In the genomic region with DNA sequence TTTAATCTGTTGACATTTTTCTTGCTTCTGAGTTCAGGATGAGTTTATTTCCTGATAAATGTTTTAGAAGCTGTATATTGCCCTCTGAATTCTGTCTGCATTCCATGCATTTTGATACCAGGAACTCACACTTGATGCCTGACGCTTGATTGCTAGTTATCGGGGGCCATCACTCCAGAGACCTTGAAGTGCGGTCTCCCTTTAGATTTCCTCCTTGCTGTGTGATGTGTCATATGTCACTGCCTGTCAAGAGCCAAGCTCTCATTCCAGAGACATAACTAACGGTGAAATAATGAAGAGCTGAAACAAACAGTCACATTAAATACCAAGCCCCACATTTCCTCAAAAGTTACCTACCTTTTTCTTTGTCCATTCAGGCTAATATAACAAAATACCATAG, we compare ENCODE assay signal across 17 cellular contexts.
DNase-seq lines count a peak whose midpoint lies in the region; ATAC-seq and TF ChIP-seq lines count a peak whose summit lies in the region.
"Had no signal": no experiment of that assay in that cellular context is flagged by ENCODE, and none has a peak within 500 bp of the region (broad histone marks: within the 10 kb centered on the region; RNA-seq: fewer than 3 reads in every experiment).

No MANE protein-coding gene starts in this region.

- H2BK15ac ChIP-seq in mesendoderm (replicated peaks; ENCODE audit: low read depth), result no peak overlapping the region

- H3K9me3 ChIP-seq in CD4-positive, CD25-positive, alpha-beta regulatory T cell (ENCODE audit: control insufficient read depth in 2 of 2, low read length in 2 of 2), result no peaks in the 10 kb centered on the region

- no peak overlapping the region for H3K23ac ChIP-seq in mesendoderm (ENCODE audit: low read length)

- no peak for TF ChIP-seq CTCF in WTC11 (IDR thresholded peaks at IDR 0.05)
- no peak for TF ChIP-seq CTCF in choroid plexus epithelial cell (conservative IDR thresholded peaks at IDR 0.05; ENCODE audit: low read depth, low read length)

- no peaks in the 10 kb centered on the region for H3K4me1 ChIP-seq in CD4-positive, CD25-positive, alpha-beta regulatory T cell (ENCODE audit: control insufficient read depth, insufficient read depth, low read length, poor library complexity, severe bottlenecking)
- no peaks in the 10 kb centered on the region for H3K4me1 ChIP-seq in mesendoderm (ENCODE audit: control insufficient read depth, low read depth, low read length)

- CTCF ChIA-PET in WTC11 (lab: Charles Lee), result no interaction called here

- H3K4ac ChIP-seq in mesendoderm (ENCODE audit: low read depth, low read length), result no peak overlapping the region

- H3K9ac ChIP-seq in mesendoderm (ENCODE audit: low read length), result no peak overlapping the region

- H3K36me3 ChIP-seq in CD4-positive, CD25-positive, alpha-beta regulatory T cell (ENCODE audit: control insufficient read depth, insufficient read depth, low read length), result no peaks in the 10 kb centered on the region
- H3K36me3 ChIP-seq in mesendoderm (ENCODE audit: control insufficient read depth, insufficient read depth, low read length), result no peaks in the 10 kb centered on the region

- no peak for DNase-seq in CD4-positive, CD25-positive, alpha-beta regulatory T cell
- DNase-seq in WTC11 (ENCODE audit: low spot score) (no peak), choroid plexus epithelial cell (ENCODE audit: low read depth) (peak; percentile 65), mesendoderm (peak; percentile 25), NCI-H1930 (lab: John Stamatoyannopoulos, UW) (no peak), EL (no peak)
- no peak for DNase-seq in natural killer cell treated with Interleukin-12 subunit alpha and Interleukin-12 subunit beta and Interleukin-15 and Interleukin-18, amount 100 ng/mL, for 72 hours (ENCODE audit: low spot score)
- DNase-seq: C1 segment of cervical spinal cord, HFFc6, Karpas-422, MM.1S, NCI-H1092 treated with DMSO at 0.1 percent for 48 hours, NCI-H1694, NCI-H774, PC-3 had no signal

- peak overlapping the region in 2 of 3 donors; percentile 14 to 32 for H3K27ac Mint-ChIP-seq in CD4-positive, CD25-positive, alpha-beta regulatory T cell
- H3K27ac Mint-ChIP-seq in WTC11, result peak overlapping the region; percentile 55; the same call in 1 of the 2 replicates
- no peak overlapping the region for H3K27ac Mint-ChIP-seq in natural killer cell treated with Interleukin-12 subunit alpha and Interleukin-12 subunit beta and Interleukin-15 and Interleukin-18, amount 100 ng/mL, for 72 hours
- H3K27ac Mint-ChIP-seq: HFFc6 had no signal

- no peak overlapping the region for H2BK120ac ChIP-seq in mesendoderm (ENCODE audit: low read depth, low read length)

- H3K9me3 Mint-ChIP-seq in CD4-positive, CD25-positive, alpha-beta regulatory T cell, result no peaks in the 10 kb centered on the region
- no peaks in the 10 kb centered on the region for H3K9me3 Mint-ChIP-seq in WTC11
- peaks cover 5% of the 10 kb centered on the region for H3K9me3 Mint-ChIP-seq in natural killer cell treated with Interleukin-12 subunit alpha and Interleukin-12 subunit beta and Interleukin-15 and Interleukin-18, amount 100 ng/mL, for 72 hours

- POLR2A ChIA-PET in WTC11 (lab: Charles Lee), result interaction anchor here (0.7 kb wide), 1 partner anchor 35 kb away, joined by 3 read pairs; no protein-coding TSS in a partner anchor

- H2AK5ac ChIP-seq in mesendoderm (ENCODE audit: low read length), result no peak overlapping the region

- no peak for ATAC-seq in CD4-positive, CD25-positive, alpha-beta regulatory T cell (ENCODE audit: low read depth in 2 of 2)
- ATAC-seq in WTC11 (no peak), GM21526 (IDR thresholded peaks at IDR 0.05; ENCODE audit: low FRiP score, unreplicated experiment) (no peak)
- ATAC-seq in natural killer cell treated with Interleukin-12 subunit alpha and Interleukin-12 subunit beta and Interleukin-15 and Interleukin-18, amount 100 ng/mL, for 72 hours, result no peak
- ATAC-seq: PC-3 had no signal

- no peak overlapping the region for H3K4me2 ChIP-seq in mesendoderm (ENCODE audit: low read length)

- no peak overlapping the region for H4K8ac ChIP-seq in mesendoderm (ENCODE audit: low read depth, low read length)

- no peaks in the 10 kb centered on the region for H3K79me1 ChIP-seq in mesendoderm (ENCODE audit: low read length)

- WGBS in mesendoderm (ENCODE audit: extremely low coverage, insufficient coverage, low lambda C conversion rate), result no CpG with 5 or more reads among the region's 4 CpGs

- H2BK5ac ChIP-seq in mesendoderm (ENCODE audit: low read length), result no peak overlapping the region

- no peak overlapping the region for H3K4me3 Mint-ChIP-seq in CD4-positive, CD25-positive, alpha-beta regulatory T cell
- H3K4me3 Mint-ChIP-seq in WTC11, result no peak overlapping the region
- H3K4me3 Mint-ChIP-seq in natural killer cell treated with Interleukin-12 subunit alpha and Interleukin-12 subunit beta and Interleukin-15 and Interleukin-18, amount 100 ng/mL, for 72 hours, result no peak overlapping the region
- H3K4me3 Mint-ChIP-seq: HFFc6 had no signal

- H3K4me3 ChIP-seq in CD4-positive, CD25-positive, alpha-beta regulatory T cell (ENCODE audit: low read depth, low read length), result no peak overlapping the region
- no peak overlapping the region for H3K4me3 ChIP-seq in choroid plexus epithelial cell (ENCODE audit: low read depth, low read length)
- H3K4me3 ChIP-seq in mesendoderm (ENCODE audit: low read length), result no peak overlapping the region

- H3K27ac ChIP-seq in CD4-positive, CD25-positive, alpha-beta regulatory T cell (ENCODE audit: insufficient read depth, low read length, poor library complexity, severe bottlenecking), result no peak overlapping the region
- H3K27ac ChIP-seq in mesendoderm (ENCODE audit: low read depth, low read length), result no peak overlapping the region
- H3K27ac ChIP-seq: RWPE1 had no signal

- H3K27me3 ChIP-seq in CD4-positive, CD25-positive, alpha-beta regulatory T cell (ENCODE audit: control insufficient read depth, insufficient read depth, low read length), result no peaks in the 10 kb centered on the region
- H3K27me3 ChIP-seq in mesendoderm (ENCODE audit: insufficient read depth, low read length, poor library complexity), result no peaks in the 10 kb centered on the region

- no peaks in the 10 kb centered on the region for H3K36me3 Mint-ChIP-seq in CD4-positive, CD25-positive, alpha-beta regulatory T cell
- H3K36me3 Mint-ChIP-seq in WTC11, result no peaks in the 10 kb centered on the region
- no peaks in the 10 kb centered on the region for H3K36me3 Mint-ChIP-seq in natural killer cell treated with Interleukin-12 subunit alpha and Interleukin-12 subunit beta and Interleukin-15 and Interleukin-18, amount 100 ng/mL, for 72 hours

- no peak overlapping the region for H3K18ac ChIP-seq in mesendoderm (ENCODE audit: low read length)

- no peak overlapping the region for H3K56ac ChIP-seq in mesendoderm (ENCODE audit: low read length)

- H3K27me3 Mint-ChIP-seq in CD4-positive, CD25-positive, alpha-beta regulatory T cell, result peaks cover 4% of the 10 kb centered on the region
- H3K27me3 Mint-ChIP-seq in WTC11 (ENCODE audit: low read depth), result no peaks in the 10 kb centered on the region
- no peaks in the 10 kb centered on the region for H3K27me3 Mint-ChIP-seq in natural killer cell treated with Interleukin-12 subunit alpha and Interleukin-12 subunit beta and Interleukin-15 and Interleukin-18, amount 100 ng/mL, for 72 hours

- H3K4me1 Mint-ChIP-seq in CD4-positive, CD25-positive, alpha-beta regulatory T cell, result peaks cover under 1 to 6% (median 4%) of the 10 kb centered on the region in 4 donors
- H3K4me1 Mint-ChIP-seq in WTC11, result peaks cover 6% of the 10 kb centered on the region; the same call in 1 of the 2 replicates
- H3K4me1 Mint-ChIP-seq in natural killer cell treated with Interleukin-12 subunit alpha and Interleukin-12 subunit beta and Interleukin-15 and Interleukin-18, amount 100 ng/mL, for 72 hours (ENCODE audit: low read depth in 2 of 2), result no peaks in the 10 kb centered on the region

- H4K5ac ChIP-seq in mesendoderm (ENCODE audit: low read length), result no peak overlapping the region

- H3K79me2 ChIP-seq in mesendoderm (ENCODE audit: control insufficient read depth, insufficient read depth, low read length), result no peaks in the 10 kb centered on the region

TF ChIP-seq in WTC11, 78 proteins besides CTCF, POLR2A, EP300 and RAD21 (continues in another document):
- no peak for TF ChIP-seq GTF2I (CRISPR knock-in tag; conservative IDR thresholded peaks at IDR 0.05)
- TF ChIP-seq TP53 (CRISPR knock-in tag; IDR thresholded peaks at IDR 0.05), result no peak
- TF ChIP-seq, protein P1, sequence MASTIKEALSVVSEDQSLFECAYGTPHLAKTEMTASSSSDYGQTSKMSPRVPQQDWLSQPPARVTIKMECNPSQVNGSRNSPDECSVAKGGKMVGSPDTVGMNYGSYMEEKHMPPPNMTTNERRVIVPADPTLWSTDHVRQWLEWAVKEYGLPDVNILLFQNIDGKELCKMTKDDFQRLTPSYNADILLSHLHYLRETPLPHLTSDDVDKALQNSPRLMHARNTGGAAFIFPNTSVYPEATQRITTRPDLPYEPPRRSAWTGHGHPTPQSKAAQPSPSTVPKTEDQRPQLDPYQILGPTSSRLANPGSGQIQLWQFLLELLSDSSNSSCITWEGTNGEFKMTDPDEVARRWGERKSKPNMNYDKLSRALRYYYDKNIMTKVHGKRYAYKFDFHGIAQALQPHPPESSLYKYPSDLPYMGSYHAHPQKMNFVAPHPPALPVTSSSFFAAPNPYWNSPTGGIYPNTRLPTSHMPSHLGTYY (CRISPR knock-in tag; IDR thresholded peaks at IDR 0.05), result no peak
- no peak for TF ChIP-seq ZNF121 (CRISPR knock-in tag; IDR thresholded peaks at IDR 0.05)
- TF ChIP-seq SP1 (CRISPR knock-in tag; conservative IDR thresholded peaks at IDR 0.05), result no peak
- no peak for TF ChIP-seq ZNF396 (CRISPR knock-in tag; IDR thresholded peaks at IDR 0.05; ENCODE audit: borderline replicate concordance)
- TF ChIP-seq ETV6 (CRISPR knock-in tag; IDR thresholded peaks at IDR 0.05), result no peak
- TF ChIP-seq HMGA2 (CRISPR knock-in tag; IDR thresholded peaks at IDR 0.05), result no peak
- TF ChIP-seq ZNF416 (CRISPR knock-in tag; IDR thresholded peaks at IDR 0.05), result no peak
- TF ChIP-seq, protein P2, sequence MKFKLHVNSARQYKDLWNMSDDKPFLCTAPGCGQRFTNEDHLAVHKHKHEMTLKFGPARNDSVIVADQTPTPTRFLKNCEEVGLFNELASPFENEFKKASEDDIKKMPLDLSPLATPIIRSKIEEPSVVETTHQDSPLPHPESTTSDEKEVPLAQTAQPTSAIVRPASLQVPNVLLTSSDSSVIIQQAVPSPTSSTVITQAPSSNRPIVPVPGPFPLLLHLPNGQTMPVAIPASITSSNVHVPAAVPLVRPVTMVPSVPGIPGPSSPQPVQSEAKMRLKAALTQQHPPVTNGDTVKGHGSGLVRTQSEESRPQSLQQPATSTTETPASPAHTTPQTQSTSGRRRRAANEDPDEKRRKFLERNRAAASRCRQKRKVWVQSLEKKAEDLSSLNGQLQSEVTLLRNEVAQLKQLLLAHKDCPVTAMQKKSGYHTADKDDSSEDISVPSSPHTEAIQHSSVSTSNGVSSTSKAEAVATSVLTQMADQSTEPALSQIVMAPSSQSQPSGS (CRISPR knock-in tag; IDR thresholded peaks at IDR 0.05; ENCODE audit: borderline replicate concordance, low read depth), result no peak

Comparison
In these comparisons a context has a peak if more than half of its experiments do, and no peak if none do; other contexts are left out.
1. DNase-seq: peak in choroid plexus epithelial cell (single experiment) and mesendoderm (single experiment); none in CD4-positive, CD25-positive, alpha-beta regulatory T cell (0 of 3), WTC11 (single experiment), NCI-H1930 (0 of 2), natural killer cell treated with Interleukin-12 subunit alpha and Interleukin-12 subunit beta and Interleukin-15 and Interleukin-18, amount 100 ng/mL, for 72 hours (single experiment) and EL (single experiment).
2. H3K27ac Mint-ChIP-seq: peak in CD4-positive, CD25-positive, alpha-beta regulatory T cell (2 of 3) and WTC11 (single experiment); none in natural killer cell treated with Interleukin-12 subunit alpha and Interleukin-12 subunit beta and Interleukin-15 and Interleukin-18, amount 100 ng/mL, for 72 hours (0 of 2).